In the genomic region with DNA sequence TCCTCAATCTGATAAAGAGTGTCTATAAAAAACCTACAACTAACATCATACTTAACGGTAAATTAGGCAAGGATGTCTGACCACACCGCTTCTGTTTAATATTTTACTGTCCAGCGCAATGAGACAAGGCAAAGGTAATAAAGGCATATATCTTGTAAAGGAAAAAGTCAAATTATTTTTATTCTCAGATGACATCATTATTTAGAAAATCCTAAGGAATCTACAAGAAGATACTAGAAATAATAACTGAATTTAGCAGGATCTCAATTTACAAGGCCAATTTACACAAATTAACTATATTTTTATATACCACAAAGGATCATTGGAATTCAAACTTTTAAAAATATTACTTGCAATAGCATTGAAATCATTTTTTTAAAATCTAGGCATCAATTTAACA, we compare ENCODE assay signal across 30 cellular contexts. TPM values are rescaled to one million over a fixed set of nuclear protein-coding genes. Genes with fewer than 3 reads are reported as not detected.
"Had no signal": no experiment of that assay in that cellular context is flagged by ENCODE, and none has a peak within 500 bp of the region (broad histone marks: within the 10 kb centered on the region; RNA-seq: fewer than 3 reads in every experiment).

No MANE protein-coding gene starts in this region.

- H3K27me3 ChIP-seq: ascending aorta, body of pancreas had no signal

- H3K36me3 ChIP-seq: ascending aorta had no signal

- H3K9me3 Mint-ChIP-seq: activated CD4-positive, alpha-beta memory T cell treated with anti-CD3 and anti-CD28 coated beads for 36 hours; activated CD4-positive, alpha-beta T cell treated with anti-CD3 and anti-CD28 coated beads, Interleukin-2, amount 10 ng/mL, durations not matched to agents 7 days and 5 days; activated naive CD8-positive, alpha-beta T cell treated with anti-CD3 and anti-CD28 coated beads, Interleukin-2, amount 50 U/mL, for 24 hours had no signal

- ATAC-seq: activated CD4-positive, CD25-positive, alpha-beta regulatory T cell treated with anti-CD3 and anti-CD28 coated beads, Interleukin-2, amount 50 U/mL, for 24 hours; activated naive CD4-positive, alpha-beta T cell treated with anti-CD3 and anti-CD28 coated beads, Interleukin-2, amount 50 U/mL, for 72 hours; activated naive CD8-positive, alpha-beta T cell treated with anti-CD3 and anti-CD28 coated beads, Interleukin-2, amount 50 U/mL, for 24 hours; activated T-cell treated with anti-CD3 and anti-CD28 coated beads, Interleukin-2, amount 50 U/mL, for 4 hours; body of pancreas; Panc1; Right ventricle myocardium inferior had no signal

- H3K36me3 Mint-ChIP-seq: activated CD4-positive, alpha-beta memory T cell treated with anti-CD3 and anti-CD28 coated beads for 36 hours; activated naive CD4-positive, alpha-beta T cell treated with anti-CD3 and anti-CD28 coated beads, Interleukin-2, amount 50 U/mL, for 72 hours had no signal

- H3K27ac ChIP-seq: ascending aorta, body of pancreas, SK-N-MC had no signal

- H3K27ac Mint-ChIP-seq: activated CD4-positive, alpha-beta memory T cell treated with anti-CD3 and anti-CD28 coated beads for 36 hours; activated CD4-positive, alpha-beta T cell treated with anti-CD3 and anti-CD28 coated beads, Interleukin-2, amount 10 ng/mL, durations not matched to agents 7 days and 5 days; activated naive CD4-positive, alpha-beta T cell treated with anti-CD3 and anti-CD28 coated beads, Interleukin-2, amount 50 U/mL, for 72 hours; activated naive CD8-positive, alpha-beta T cell treated with anti-CD3 and anti-CD28 coated beads, Interleukin-2, amount 50 U/mL, for 24 hours had no signal

- H3K4me3 Mint-ChIP-seq: activated CD4-positive, alpha-beta memory T cell treated with anti-CD3 and anti-CD28 coated beads for 36 hours; activated CD4-positive, alpha-beta T cell treated with anti-CD3 and anti-CD28 coated beads, Interleukin-2, amount 10 ng/mL, durations not matched to agents 7 days and 5 days; activated naive CD8-positive, alpha-beta T cell treated with anti-CD3 and anti-CD28 coated beads, Interleukin-2, amount 50 U/mL, for 24 hours; activated T-cell treated with anti-CD3 and anti-CD28 coated beads, Interleukin-2, amount 50 U/mL, for 4 hours had no signal

- H3K4me3 ChIP-seq: ascending aorta, body of pancreas, SK-N-MC had no signal

- H3K9me3 ChIP-seq: body of pancreas had no signal

- DNase-seq: activated CD4-positive, alpha-beta memory T cell treated with anti-CD3 and anti-CD28 coated beads for 36 hours; activated CD4-positive, alpha-beta T cell treated with anti-CD3 and anti-CD28 coated beads, Interleukin-2, amount 10 ng/mL, durations not matched to agents 7 days and 5 days; activated CD8-positive, alpha-beta memory T cell treated with anti-CD3 and anti-CD28 coated beads for 24 hours; activated effector memory CD4-positive, alpha-beta T cell treated with anti-CD3 and anti-CD28 coated beads, Interleukin-2, amount 50 U/mL, for 16 hours; activated naive CD4-positive, alpha-beta T cell treated with Interleukin-2 at 50 U/mL for 16 hours; activated naive CD8-positive, alpha-beta T cell treated with anti-CD3 and anti-CD28 coated beads, Interleukin-2, amount 50 U/mL, for 24 hours; activated T-cell treated with anti-CD3 and anti-CD28 coated beads, Interleukin-2, amount 50 U/mL, for 4 hours; amniotic stem cell; body of pancreas; central memory CD4-positive, alpha-beta T cell; cortex of kidney; Karpas-422; MM.1S; NCI-H1105; NCI-H1436 treated with DMSO at 0.1 percent for 48 hours; NCI-H187; NCI-H2081 treated with DMSO at 0.1 percent for 48 hours; NCI-H446; NCI-H524; RPMI8226; T-helper 1 cell had no signal

- H3K27me3 Mint-ChIP-seq: activated CD4-positive, alpha-beta memory T cell treated with anti-CD3 and anti-CD28 coated beads for 36 hours; activated CD4-positive, alpha-beta T cell treated with anti-CD3 and anti-CD28 coated beads, Interleukin-2, amount 10 ng/mL, durations not matched to agents 7 days and 5 days; activated naive CD8-positive, alpha-beta T cell treated with anti-CD3 and anti-CD28 coated beads, Interleukin-2, amount 50 U/mL, for 24 hours had no signal

- H3K4me1 Mint-ChIP-seq: activated CD4-positive, alpha-beta T cell treated with anti-CD3 and anti-CD28 coated beads, Interleukin-2, amount 10 ng/mL, durations not matched to agents 7 days and 5 days; activated naive CD8-positive, alpha-beta T cell treated with anti-CD3 and anti-CD28 coated beads, Interleukin-2, amount 50 U/mL, for 24 hours had no signal

RNA-seq across cellular contexts. Expression of a gene that starts 29.4 kb away (rescaled TPM):
- total RNA-seq: activated CD4-positive, alpha-beta memory T cell treated with anti-CD3 and anti-CD28 coated beads for 36 hours; activated CD4-positive, alpha-beta T cell treated with anti-CD3 and anti-CD28 coated beads, Interleukin-2, amount 10 ng/mL, durations not matched to agents 7 days and 5 days; bronchial epithelial cell; OCI-LY7; T-helper 2 cell treated with Interferon-gamma antibody and Interleukin-4, amounts not matched to agents 100 ng/mL and 5 ng/mL, for 36 hours had no signal

RNA-seq across cellular contexts. Expression of a gene that starts 41.2 kb away (rescaled TPM):
- total RNA-seq: activated CD4-positive, alpha-beta memory T cell treated with anti-CD3 and anti-CD28 coated beads for 36 hours; activated CD4-positive, alpha-beta T cell treated with anti-CD3 and anti-CD28 coated beads, Interleukin-2, amount 10 ng/mL, durations not matched to agents 7 days and 5 days; activated naive CD4-positive, alpha-beta T cell treated with anti-CD3 and anti-CD28 coated beads, Interleukin-2, amount 50 U/mL, for 72 hours; activated T-cell treated with anti-CD3 and anti-CD28 coated beads, Interleukin-2, amount 50 U/mL, for 4 hours; ascending aorta; OCI-LY7; Right ventricle myocardium inferior; T-helper 2 cell treated with Interferon-gamma antibody and Interleukin-4, amounts not matched to agents 100 ng/mL and 5 ng/mL, for 36 hours had no signal
